ENCODE assay signal across 12 cellular contexts in genomic region chr17:50955160-50955559, GRCh38.
DNase-seq lines count a peak whose midpoint lies in the region; ATAC-seq and TF ChIP-seq lines count a peak whose summit lies in the region.
"Had no signal": no experiment of that assay in that cellular context is flagged by ENCODE, and none has a peak within 500 bp of the region (broad histone marks: within the 10 kb centered on the region; RNA-seq: fewer than 3 reads in every experiment).

No MANE protein-coding gene starts in this region.

- H3K27ac ChIP-seq in layer of hippocampus (ENCODE audit: low read depth, low read length) = peak overlapping the region; percentile 69

- peak; percentile 9 for DNase-seq in GM13977 (ENCODE audit: low spot score)
- DNase-seq in adipocyte (ENCODE audit: low read depth) = no peak
- DNase-seq in SIG-M5 (lab: John Stamatoyannopoulos, UW) = no peak
- no peak for DNase-seq in iPS-NIHi7 (ENCODE audit: extremely low spot score)
- DNase-seq: amygdala; CD4-positive, alpha-beta T cell; NCI-H1048; stimulated activated CD4-positive, alpha-beta T cell treated with anti-CD3 and anti-CD28 coated beads, Interleukin-12 subunit alpha, Interleukin-12 subunit beta, amount 100 ng/mL, for 4 hours had no signal

- in situ Hi-C loops in GM13977 (cut with MboI; ENCODE audit: low pct_unique_long_range_greater_than_20kb, low sequenced_read_pairs, unreplicated experiment) = loop anchor here (5.0 to 10.0 kb wide), 2 partner anchors 93 to 170 kb away; no protein-coding TSS in a partner anchor

- H3K4me2 ChIP-seq in skeletal muscle satellite cell (ENCODE audit: low read length) = no peak overlapping the region

- TF ChIP-seq CTCF in GM13977 (IDR thresholded peaks at IDR 0.05; ENCODE audit: extremely low read depth, insufficient read depth, missing control alignments) = no peak

- TF ChIP-seq POLR2A in GM18505 (IDR thresholded peaks at IDR 0.05; ENCODE audit: borderline replicate concordance, extremely low read depth, insufficient read depth, insufficient read length) = no peak

- H3K27me3 ChIP-seq in adipocyte (replicated peaks; ENCODE audit: control insufficient read depth, insufficient read depth, low read length) (no peaks in the 10 kb centered on the region), layer of hippocampus (ENCODE audit: control insufficient read depth, insufficient read depth, low read length) (no peaks in the 10 kb centered on the region), skeletal muscle satellite cell (ENCODE audit: control insufficient read depth, insufficient read depth, low read length) (no peaks in the 10 kb centered on the region)

- H3K4me3 ChIP-seq in adipocyte (ENCODE audit: low read length) (no peak overlapping the region), skeletal muscle satellite cell (ENCODE audit: low read length) (no peak overlapping the region)

- H3K9ac ChIP-seq in adipocyte (ENCODE audit: low read length) = peak overlapping the region; percentile 76
- H3K9ac ChIP-seq in skeletal muscle satellite cell (ENCODE audit: low read depth, low read length) = peak overlapping the region; percentile 50

- H3K4me1 ChIP-seq in adipocyte (ENCODE audit: control insufficient read depth, insufficient read depth, low read length) (peaks cover 32% of the 10 kb centered on the region), skeletal muscle satellite cell (ENCODE audit: control insufficient read depth, insufficient read depth, low read length) (peaks cover 43% of the 10 kb centered on the region)

- H3K36me3 ChIP-seq in adipocyte (ENCODE audit: control insufficient read depth, insufficient read depth, low read length, severe bottlenecking) (peaks cover 9% of the 10 kb centered on the region), skeletal muscle satellite cell (ENCODE audit: insufficient read depth, low read length) (peaks cover 5% of the 10 kb centered on the region)

- H3K9me3 ChIP-seq in adipocyte (ENCODE audit: control insufficient read depth, low read length) (no peaks in the 10 kb centered on the region), skeletal muscle satellite cell (replicated peaks; ENCODE audit: low read length) (no peaks in the 10 kb centered on the region)

- no peak for ATAC-seq in GM18505 (IDR thresholded peaks at IDR 0.05; ENCODE audit: unreplicated experiment)
- ATAC-seq in activated CD4-positive, CD25-positive, alpha-beta regulatory T cell treated with anti-CD3 and anti-CD28 coated beads, Interleukin-2, amount 50 U/mL, for 24 hours = no peak
